In the genomic region with DNA sequence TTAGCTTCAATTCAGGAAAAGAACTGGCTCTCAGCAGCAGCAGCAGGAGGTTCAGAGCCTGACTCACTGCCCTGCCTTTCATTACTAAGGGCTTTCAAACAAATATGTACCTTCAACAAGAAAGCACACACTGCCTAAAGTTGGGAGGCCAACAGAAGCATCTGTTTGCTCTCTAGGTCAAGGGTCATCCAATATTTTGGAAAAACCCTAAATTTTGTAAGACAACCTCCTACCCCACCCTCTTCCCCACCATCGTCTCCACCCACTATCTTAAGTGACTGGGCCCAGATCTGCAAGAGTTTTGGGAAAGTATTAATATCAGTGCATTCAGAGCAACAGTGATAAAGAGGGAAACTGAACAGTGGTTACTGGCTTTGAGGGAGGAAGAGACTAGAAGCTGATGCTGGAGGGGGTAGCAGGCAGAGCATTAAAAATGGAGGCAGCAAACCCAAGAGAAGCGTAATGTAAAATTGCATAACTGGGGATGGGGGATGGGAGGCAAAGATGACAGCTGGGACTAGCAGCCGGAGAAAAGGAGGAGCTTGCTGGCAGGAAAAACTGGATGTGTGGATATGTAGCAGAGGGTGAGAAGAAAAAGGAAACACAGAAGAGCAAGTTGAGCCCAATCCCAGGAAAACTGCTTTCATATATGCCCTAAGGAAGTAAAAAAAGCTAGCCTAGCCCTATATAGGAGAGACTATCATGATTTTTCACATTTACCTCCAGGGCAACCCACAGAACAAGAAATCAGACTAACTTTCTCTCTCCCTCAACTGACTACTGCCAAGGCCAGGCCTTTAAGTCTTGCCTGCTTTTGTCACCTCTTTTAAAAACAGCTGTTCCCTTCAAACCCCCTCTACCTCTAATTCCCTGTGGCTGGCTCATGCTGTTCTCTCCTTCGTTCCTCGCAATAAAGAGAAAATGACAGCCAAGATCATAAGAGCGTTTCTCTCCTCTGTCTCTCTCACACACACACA, we compare ENCODE assay signal across 9 cellular contexts. TPM values are rescaled to one million over a fixed set of nuclear protein-coding genes. Genes with fewer than 3 reads are reported as not detected.
DNase-seq lines count a peak whose midpoint lies in the region; ATAC-seq and TF ChIP-seq lines count a peak whose summit lies in the region.
"Had no signal": no experiment of that assay in that cellular context is flagged by ENCODE, and none has a peak within 500 bp of the region (broad histone marks: within the 10 kb centered on the region; RNA-seq: fewer than 3 reads in every experiment).

No MANE protein-coding gene starts in this region.

- no peak overlapping the region for H2BK15ac ChIP-seq in H9 (ENCODE audit: low read depth, low read length)

- H3T11ph ChIP-seq in H9 (ENCODE audit: low read length) = no peak overlapping the region

- H2AK5ac ChIP-seq in H9 (ENCODE audit: insufficient read length, low read length) = no peak overlapping the region

- peak overlapping the region; percentile 34 for H3K4me2 ChIP-seq in H9 (ENCODE audit: insufficient read depth, insufficient read length, low read length)

- no peak overlapping the region for H4K5ac ChIP-seq in H9 (ENCODE audit: insufficient read length, low read depth, low read length)

- H3K9ac ChIP-seq in H9 (ENCODE audit: extremely low read depth, insufficient read length, low read length) = no peak overlapping the region

- no peak overlapping the region for H3K23ac ChIP-seq in H9 (ENCODE audit: insufficient read length, low read depth, low read length)

- no peak overlapping the region for H2BK120ac ChIP-seq in H9 (ENCODE audit: low read depth, low read length, poor library complexity, severe bottlenecking)

- no peak overlapping the region for H2AFZ ChIP-seq in H9 (ENCODE audit: low read length)

- WGBS in H9 (ENCODE audit: extremely low coverage, insufficient read length, low lambda C conversion rate) = no CpG with 5 or more reads among the region's 6 CpGs

- no peak overlapping the region for H4K91ac ChIP-seq in H9 (ENCODE audit: insufficient read length, low read depth, low read length)

- H3K56ac ChIP-seq in H9 (ENCODE audit: insufficient read length, low read depth, low read length) = no peak overlapping the region

- H3K27me3 ChIP-seq in H9 (ENCODE audit: insufficient read depth, low read length) = no peaks in the 10 kb centered on the region
- H3K27me3 ChIP-seq in SJCRH30 = no peaks in the 10 kb centered on the region

- no peaks in the 10 kb centered on the region for H3K27me3 Mint-ChIP-seq in H9 (ENCODE audit: low read depth)
- H3K27me3 Mint-ChIP-seq: dendritic cell treated with granulocyte-macrophage colony-stimulating factor and Interleukin-4, amounts not matched to agents 40 ng/mL and 50 ng/mL, for 4 days had no signal

- no peak overlapping the region for H2BK20ac ChIP-seq in H9 (ENCODE audit: low read depth, low read length, poor library complexity, severe bottlenecking)

- H3K9me3 ChIP-seq in H9 (ENCODE audit: control insufficient read depth, low read depth, low read length) (no peaks in the 10 kb centered on the region), SJCRH30 (replicated peaks) (no peaks in the 10 kb centered on the region)

- H3K4me3 ChIP-seq in SJCRH30 = peak overlapping the region; percentile 20

- peaks cover 21% of the 10 kb centered on the region for H3K79me1 ChIP-seq in H9 (ENCODE audit: insufficient read depth, low read depth, low read length, poor library complexity, severe bottlenecking)

- H3K4me1 ChIP-seq in H9 (ENCODE audit: insufficient read depth, low read length) = peaks cover 17% of the 10 kb centered on the region; the same call in 1 of the 2 replicates
- peaks cover 34% of the 10 kb centered on the region for H3K4me1 ChIP-seq in SJCRH30

- H3K4me3 Mint-ChIP-seq in H9 = no peak overlapping the region
- H3K4me3 Mint-ChIP-seq: dendritic cell treated with granulocyte-macrophage colony-stimulating factor and Interleukin-4, amounts not matched to agents 40 ng/mL and 50 ng/mL, for 4 days had no signal

- no peak overlapping the region for H3K27ac ChIP-seq in H9 (ENCODE audit: insufficient read length, low read depth, low read length)
- peak overlapping the region; percentile 66 for H3K27ac ChIP-seq in SJCRH30

- H3K4ac ChIP-seq in H9 (ENCODE audit: low read depth, low read length) = no peak overlapping the region

- no peak overlapping the region for H3K14ac ChIP-seq in H9 (ENCODE audit: insufficient read depth, low read length)

- no peak overlapping the region for H2BK5ac ChIP-seq in H9 (ENCODE audit: insufficient read length, low read length)

- no peak for TF ChIP-seq CTCF in H9 (conservative IDR thresholded peaks at IDR 0.05)

- H3K23me2 ChIP-seq in H9 (ENCODE audit: insufficient read length, low read depth, low read length, poor library complexity, severe bottlenecking) = no peaks in the 10 kb centered on the region

- H3K18ac ChIP-seq in H9 (ENCODE audit: insufficient read length, low read depth, low read length) = no peak overlapping the region

- ATAC-seq in HG03139 (IDR thresholded peaks at IDR 0.05; ENCODE audit: unreplicated experiment) (no peak), HG02759 (IDR thresholded peaks at IDR 0.05; ENCODE audit: unreplicated experiment) (no peak), GM21723 (IDR thresholded peaks at IDR 0.05; ENCODE audit: unreplicated experiment) (no peak)

- H3K36me3 ChIP-seq in SJCRH30 = no peaks in the 10 kb centered on the region

- no peak overlapping the region for H3K27ac Mint-ChIP-seq in H9
- H3K27ac Mint-ChIP-seq: dendritic cell treated with granulocyte-macrophage colony-stimulating factor and Interleukin-4, amounts not matched to agents 40 ng/mL and 50 ng/mL, for 4 days had no signal

- DNase-seq in H9 = no peak
- DNase-seq in SJCRH30 = peak; percentile 83 to 88
- peak; percentile 18 for DNase-seq in foreskin melanocyte
- peak; percentile 47 for DNase-seq in renal cortical epithelial cell (ENCODE audit: low read depth)
- DNase-seq in activated T-cell treated with anti-CD3 and anti-CD28 coated beads, Interleukin-2, amount 50 U/mL, for 1 hour = no peak

- peaks cover 0 to 2% (median under 1%) of the 10 kb centered on the region in 3 experiments; a peak in 1 of 7 replicates for H3K36me3 Mint-ChIP-seq in H9 (ENCODE audit: insufficient read depth in 1 of 3, low read depth in 3 of 3)

- peaks cover 17% of the 10 kb centered on the region; the same call in 1 of the 2 replicates for H3K79me2 ChIP-seq in H9 (ENCODE audit: insufficient read depth, low read length)

- no peak overlapping the region for H2BK12ac ChIP-seq in H9 (ENCODE audit: insufficient read length, low read depth, low read length)

- no peak overlapping the region for H4K8ac ChIP-seq in H9 (replicated peaks; ENCODE audit: insufficient read length, low read depth, low read length)

- no peaks in the 10 kb centered on the region for H4K20me1 ChIP-seq in H9 (ENCODE audit: control insufficient read depth, insufficient read depth, insufficient read length)

- H3K9me3 Mint-ChIP-seq in H9 = no peaks in the 10 kb centered on the region
- H3K9me3 Mint-ChIP-seq: dendritic cell treated with granulocyte-macrophage colony-stimulating factor and Interleukin-4, amounts not matched to agents 40 ng/mL and 50 ng/mL, for 4 days had no signal

- peaks cover 36 to 45% of the 10 kb centered on the region in 2 experiments for H3K4me1 Mint-ChIP-seq in H9

RNA-seq across cellular contexts. Expression of a gene that starts 31.5 kb away (rescaled TPM):
- total RNA-seq in H9 (2021) (89.1 and 90.9 TPM in 2 replicates), renal cortical epithelial cell (158 and 262 TPM in 2 replicates)
- 90.4 and 92.5 TPM in 2 replicates for total RNA-seq in SJCRH30 (2014; rRNA removed; shearing (Covaris generic))

Comparison
In these comparisons a context has a peak if more than half of its experiments do, and no peak if none do; other contexts are left out.
1. DNase-seq: peak in SJCRH30 (2 of 2), foreskin melanocyte (single experiment) and renal cortical epithelial cell (single experiment); none in H9 (single experiment) and activated T-cell treated with anti-CD3 and anti-CD28 coated beads, Interleukin-2, amount 50 U/mL, for 1 hour (single experiment).